In the genomic region with DNA sequence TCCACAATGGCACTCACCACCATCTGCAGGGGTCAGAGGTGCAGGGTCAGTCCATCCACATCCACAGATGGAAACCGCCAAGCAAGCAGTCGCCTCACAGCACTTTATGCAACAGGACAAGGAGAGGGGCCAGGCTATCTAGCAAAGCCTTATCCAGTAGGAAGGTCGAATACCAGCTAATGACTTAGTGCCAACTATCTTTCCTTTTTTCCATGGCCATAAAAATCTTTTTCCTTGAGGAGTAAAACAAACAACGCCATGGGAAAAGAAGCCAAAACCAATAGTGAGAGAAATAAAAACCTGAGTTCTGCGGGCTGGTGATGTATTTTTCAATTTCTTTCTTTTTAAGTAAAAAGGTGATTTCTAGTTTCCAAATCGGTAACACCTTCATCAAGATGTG, we compare ENCODE assay signal across 21 cellular contexts.
"Had no signal": no experiment of that assay in that cellular context is flagged by ENCODE, and none has a peak within 500 bp of the region (broad histone marks: within the 10 kb centered on the region; RNA-seq: fewer than 3 reads in every experiment).

No MANE protein-coding gene starts in this region.

- H3K27me3 ChIP-seq: adrenal gland, gastroesophageal sphincter, right atrium auricular region, SJSA1, suprapubic skin, upper lobe of right lung had no signal

- ATAC-seq: gastroesophageal sphincter; natural killer cell treated with Interleukin-12 subunit alpha and Interleukin-12 subunit beta and Interleukin-15 and Interleukin-18, amount 100 ng/mL, for 72 hours; upper lobe of right lung had no signal

- H3K9me3 Mint-ChIP-seq: activated B cell treated with CpG ODN at 0.5 μM for 24 hours; activated CD4-positive, alpha-beta T cell treated with anti-CD3 and anti-CD28 coated beads, Interleukin-2, amount 10 ng/mL, durations not matched to agents 7 days and 5 days; natural killer cell treated with Interleukin-12 subunit alpha and Interleukin-12 subunit beta and Interleukin-15 and Interleukin-18, amount 100 ng/mL, for 72 hours had no signal

- H3K27me3 Mint-ChIP-seq: activated B cell treated with CpG ODN at 0.5 μM for 24 hours; activated CD4-positive, alpha-beta T cell treated with anti-CD3 and anti-CD28 coated beads, Interleukin-2, amount 10 ng/mL, durations not matched to agents 7 days and 5 days; activated naive CD4-positive, alpha-beta T cell treated with anti-CD3 and anti-CD28 coated beads, Interleukin-2, amount 50 U/mL, for 24 hours; natural killer cell treated with Interleukin-12 subunit alpha and Interleukin-12 subunit beta and Interleukin-15 and Interleukin-18, amount 100 ng/mL, for 72 hours; stimulated activated naive CD8-positive, alpha-beta T cell treated with anti-CD3 and anti-CD28 coated beads, Interleukin-15, Interleukin-2, amounts not matched to agents 100 ng/mL and 50 ng/mL, for 24 hours had no signal

- FAIRE-seq: islet of Langerhans, TTC549 had no signal

- DNase-seq: activated B cell treated with CpG ODN at 0.5 μM for 24 hours; activated CD4-positive, alpha-beta T cell treated with anti-CD3 and anti-CD28 coated beads, Interleukin-2, amount 10 ng/mL, durations not matched to agents 7 days and 5 days; activated CD8-positive, alpha-beta memory T cell treated with anti-CD3 and anti-CD28 coated beads for 24 hours; adrenal gland; cerebellar nuclear complex; left ventricle myocardium inferior; mucosa of descending colon; posterior cingulate gyrus; stimulated activated CD4-positive, alpha-beta T cell treated with anti-CD3 and anti-CD28 coated beads, Interleukin-4, amount 100 ng/mL, for 24 hours; SW 1271; upper lobe of right lung had no signal

- H3K4me3 ChIP-seq: adrenal gland, gastroesophageal sphincter, left ventricle myocardium inferior, mucosa of descending colon, right atrium auricular region, SJSA1, skin epidermis, suprapubic skin, upper lobe of right lung had no signal

- H3K27ac ChIP-seq: adrenal gland, left ventricle myocardium inferior, right atrium auricular region, SJSA1, skin epidermis, suprapubic skin, upper lobe of right lung had no signal

- H3K9me3 ChIP-seq: adrenal gland, gastroesophageal sphincter, left ventricle myocardium inferior, mucosa of descending colon, right atrium auricular region, SJSA1, suprapubic skin, upper lobe of right lung had no signal

- H3K27ac Mint-ChIP-seq: activated B cell treated with CpG ODN at 0.5 μM for 24 hours; activated CD4-positive, alpha-beta T cell treated with anti-CD3 and anti-CD28 coated beads, Interleukin-2, amount 10 ng/mL, durations not matched to agents 7 days and 5 days; stimulated activated naive CD8-positive, alpha-beta T cell treated with anti-CD3 and anti-CD28 coated beads, Interleukin-15, Interleukin-2, amounts not matched to agents 100 ng/mL and 50 ng/mL, for 24 hours had no signal

- H3K4me1 ChIP-seq: adrenal gland had no signal

- H3K4me3 Mint-ChIP-seq: activated B cell treated with CpG ODN at 0.5 μM for 24 hours; activated CD4-positive, alpha-beta T cell treated with anti-CD3 and anti-CD28 coated beads, Interleukin-2, amount 10 ng/mL, durations not matched to agents 7 days and 5 days; activated naive CD4-positive, alpha-beta T cell treated with anti-CD3 and anti-CD28 coated beads, Interleukin-2, amount 50 U/mL, for 24 hours; natural killer cell treated with Interleukin-12 subunit alpha and Interleukin-12 subunit beta and Interleukin-15 and Interleukin-18, amount 100 ng/mL, for 72 hours; stimulated activated naive CD8-positive, alpha-beta T cell treated with anti-CD3 and anti-CD28 coated beads, Interleukin-15, Interleukin-2, amounts not matched to agents 100 ng/mL and 50 ng/mL, for 24 hours had no signal
